ENCODE assay signal across 28 cellular contexts in genomic region chr15:72034859-72035650, GRCh38.
"Had no signal": no experiment of that assay in that cellular context is flagged by ENCODE, and none has a peak within 500 bp of the region (broad histone marks: within the 10 kb centered on the region; RNA-seq: fewer than 3 reads in every experiment).

No MANE protein-coding gene starts in this region.

- H3K4me3 Mint-ChIP-seq: activated CD4-positive, alpha-beta memory T cell treated with anti-CD3 and anti-CD28 coated beads for 36 hours; activated CD4-positive, alpha-beta T cell treated with anti-CD3 and anti-CD28 coated beads, Interleukin-2, amount 10 ng/mL, durations not matched to agents 24 days and 14 days; activated T-cell treated with anti-CD3 and anti-CD28 coated beads, Interleukin-2, amount 50 U/mL, for 24 hours; central memory CD8-positive, alpha-beta T cell; mesothelial cell of epicardium; naive B cell had no signal

- H3K4me1 ChIP-seq: breast epithelium, right lobe of liver, testis had no signal

- H3K27me3 Mint-ChIP-seq: activated CD4-positive, alpha-beta memory T cell treated with anti-CD3 and anti-CD28 coated beads for 36 hours; activated CD4-positive, alpha-beta T cell treated with anti-CD3 and anti-CD28 coated beads, Interleukin-2, amount 10 ng/mL, durations not matched to agents 24 days and 14 days; activated T-cell treated with anti-CD3 and anti-CD28 coated beads, Interleukin-2, amount 50 U/mL, for 24 hours; central memory CD8-positive, alpha-beta T cell; naive B cell; progenitor cell of endocrine pancreas had no signal

- H3K36me3 ChIP-seq: breast epithelium, ovary, right lobe of liver, transverse colon had no signal

- DNase-seq: activated CD4-positive, alpha-beta memory T cell treated with anti-CD3 and anti-CD28 coated beads for 36 hours; activated CD4-positive, alpha-beta T cell treated with anti-CD3 and anti-CD28 coated beads, Interleukin-2, amount 10 ng/mL, durations not matched to agents 24 days and 14 days; activated CD4-positive, CD25-positive, alpha-beta regulatory T cell treated with anti-CD3 and anti-CD28 coated beads, Interleukin-2, amount 50 U/mL, for 72 hours; activated CD8-positive, alpha-beta memory T cell treated with anti-CD3 and anti-CD28 coated beads, Interleukin-2, amount 50 U/mL, for 4 hours; activated gamma-delta T cell; activated naive CD4-positive, alpha-beta T cell treated with anti-CD3 and anti-CD28 coated beads, Interleukin-2, amount 50 U/mL, for 16 hours; activated T-cell treated with anti-CD3 and anti-CD28 coated beads, Interleukin-2, amount 50 U/mL, for 24 hours; dermis blood vessel endothelial cell; effector CD8-positive, alpha-beta T cell; esophagus squamous epithelium; head of caudate nucleus; hippocampal formation; kidney; left colon; mammary epithelial cell; naive B cell; ovary; right lobe of liver; stimulated activated CD4-positive, alpha-beta T cell treated with anti-CD3 and anti-CD28 coated beads, Interleukin-4, amount 100 ng/mL, for 1 hour; stimulated activated naive CD8-positive, alpha-beta T cell treated with anti-CD3 and anti-CD28 coated beads, Interleukin-15, Interleukin-2, amounts not matched to agents 100 U/mL and 50 U/mL, for 24 hours; T-helper 2 cell; testis; transverse colon had no signal

- H3K27ac ChIP-seq: breast epithelium, epithelial cell of prostate, ovary, right lobe of liver, testis, transverse colon had no signal

- H3K9me3 ChIP-seq: breast epithelium, esophagus squamous epithelium, ovary, right lobe of liver, testis, transverse colon had no signal

- H3K9me3 Mint-ChIP-seq: central memory CD8-positive, alpha-beta T cell had no signal

- H3K4me1 Mint-ChIP-seq: activated CD4-positive, alpha-beta T cell treated with anti-CD3 and anti-CD28 coated beads, Interleukin-2, amount 10 ng/mL, durations not matched to agents 24 days and 14 days; central memory CD8-positive, alpha-beta T cell had no signal

- H3K27ac Mint-ChIP-seq: activated CD4-positive, alpha-beta memory T cell treated with anti-CD3 and anti-CD28 coated beads for 36 hours; activated CD4-positive, alpha-beta T cell treated with anti-CD3 and anti-CD28 coated beads, Interleukin-2, amount 10 ng/mL, durations not matched to agents 24 days and 14 days; activated T-cell treated with anti-CD3 and anti-CD28 coated beads, Interleukin-2, amount 50 U/mL, for 24 hours; mesothelial cell of epicardium; progenitor cell of endocrine pancreas had no signal

- H3K4me3 ChIP-seq: breast epithelium, esophagus squamous epithelium, ovary, right lobe of liver, testis, transverse colon had no signal

- H3K27me3 ChIP-seq: breast epithelium, esophagus squamous epithelium, ovary, right lobe of liver, testis, transverse colon had no signal
